23 cellular contexts compared by ENCODE assay signal in genomic region chr1:203610061-203610460, GRCh38. TPM values are rescaled to one million over a fixed set of nuclear protein-coding genes. Genes with fewer than 3 reads are reported as not detected.
DNase-seq lines count a peak whose midpoint lies in the region; ATAC-seq and TF ChIP-seq lines count a peak whose summit lies in the region.
"Had no signal": no experiment of that assay in that cellular context is flagged by ENCODE, and none has a peak within 500 bp of the region (broad histone marks: within the 10 kb centered on the region; RNA-seq: fewer than 3 reads in every experiment).

No MANE protein-coding gene starts in this region.

- H3K27me3 ChIP-seq in CD8-positive, alpha-beta memory T cell (ENCODE audit: insufficient read depth, low read length, poor library complexity, severe bottlenecking), result no peaks in the 10 kb centered on the region
- no peaks in the 10 kb centered on the region for H3K27me3 ChIP-seq in right atrium auricular region
- H3K27me3 ChIP-seq: uterus had no signal

- H3K9me3 Mint-ChIP-seq in CD8-positive, alpha-beta memory T cell, result no peaks in the 10 kb centered on the region
- H3K9me3 Mint-ChIP-seq in T-cell (no peaks in the 10 kb centered on the region), mesothelial cell of epicardium (no peaks in the 10 kb centered on the region)
- H3K9me3 Mint-ChIP-seq: central memory CD8-positive, alpha-beta T cell; memory B cell; nephron progenitor cell had no signal

- H3K4me3 ChIP-seq in CD8-positive, alpha-beta memory T cell (ENCODE audit: low read length), result no peak overlapping the region
- no peak overlapping the region for H3K4me3 ChIP-seq in right atrium auricular region
- H3K4me3 ChIP-seq: prostate gland, uterus had no signal

- DNase-seq in NCI-H146 (lab: John Stamatoyannopoulos, UW) (peak; percentile 23), NCI-H146 treated with DMSO at 0.1 percent for 48 hours (lab: John Stamatoyannopoulos, UW; ENCODE audit: unreplicated experiment) (no peak), T-cell (no peak), mesothelial cell of epicardium (ENCODE audit: low spot score in 2 of 2, unreplicated experiment in 2 of 2) (peak in 1 of 2 experiments; percentile 45), right atrium auricular region (ENCODE audit: low spot score) (no peak), retina (no peak), GM13977 (ENCODE audit: low spot score) (no peak)
- no peak for DNase-seq in CD8-positive, alpha-beta memory T cell
- DNase-seq: activated naive CD4-positive, alpha-beta T cell; aorta; C1 segment of cervical spinal cord; effector CD4-positive, alpha-beta T cell; NCI-H187; NCI-H524 treated with DMSO at 0.1 percent for 48 hours; nephron progenitor cell; SHP77; stimulated activated CD4-positive, alpha-beta T cell treated with anti-CD3 and anti-CD28 coated beads, Interleukin-4, amount 100 ng/mL, for 24 hours; T-helper 17 cell; uterus had no signal

- CTCF ChIA-PET in CD8-positive, alpha-beta memory T cell (lab: Charles Lee), result interaction anchor here (0.9 to 1.7 kb wide), 5 partner anchors 15 to 70 kb away, joined by 3 to 4 read pairs (median 3); partner anchors contain the start of gene ATP2B4
- CTCF ChIA-PET in T-cell (lab: Charles Lee), result no interaction called here

- no peak for TF ChIP-seq CTCF in mesothelial cell of epicardium (IDR thresholded peaks at IDR 0.05; ENCODE audit: unreplicated experiment)
- TF ChIP-seq CTCF in right atrium auricular region (IDR thresholded peaks at IDR 0.05), result no peak
- no peak for TF ChIP-seq CTCF in GM13977 (IDR thresholded peaks at IDR 0.05; ENCODE audit: extremely low read depth, insufficient read depth, missing control alignments)

- no peak overlapping the region for H3K27ac ChIP-seq in CD8-positive, alpha-beta memory T cell (ENCODE audit: low read depth, low read length)
- H3K27ac ChIP-seq in right atrium auricular region, result no peak overlapping the region
- H3K27ac ChIP-seq: prostate gland had no signal

- no peaks in the 10 kb centered on the region for H3K9me3 ChIP-seq in CD8-positive, alpha-beta memory T cell (ENCODE audit: low read length)
- no peaks in the 10 kb centered on the region for H3K9me3 ChIP-seq in right atrium auricular region
- H3K9me3 ChIP-seq: prostate gland, uterus had no signal

- in situ Hi-C loops in GM13977 (cut with MboI; ENCODE audit: low pct_unique_long_range_greater_than_20kb, low sequenced_read_pairs, unreplicated experiment), result no loop called here

- H3K4me3 Mint-ChIP-seq in CD8-positive, alpha-beta memory T cell, result no peak overlapping the region
- no peak overlapping the region for H3K4me3 Mint-ChIP-seq in T-cell
- no peak overlapping the region for H3K4me3 Mint-ChIP-seq in mesothelial cell of epicardium
- H3K4me3 Mint-ChIP-seq: central memory CD8-positive, alpha-beta T cell; memory B cell; nephron progenitor cell; T-helper 17 cell had no signal

- H3K36me3 ChIP-seq in CD8-positive, alpha-beta memory T cell (ENCODE audit: insufficient read depth, low read length), result no peaks in the 10 kb centered on the region
- no peaks in the 10 kb centered on the region for H3K36me3 ChIP-seq in right atrium auricular region
- H3K36me3 ChIP-seq: prostate gland, uterus had no signal

- peaks cover 49 to 73% (median 72%) of the 10 kb centered on the region in 3 donors for H3K4me1 Mint-ChIP-seq in CD8-positive, alpha-beta memory T cell
- H3K4me1 Mint-ChIP-seq in T-cell, result peaks cover 55 to 71% (median 67%) of the 10 kb centered on the region in 3 donors
- H3K4me1 Mint-ChIP-seq in mesothelial cell of epicardium, result peaks cover 21% of the 10 kb centered on the region

- POLR2A ChIA-PET in CD8-positive, alpha-beta memory T cell (lab: Charles Lee), result no interaction called here
- POLR2A ChIA-PET in T-cell (lab: Charles Lee), result no interaction called here

- no peaks in the 10 kb centered on the region for H3K36me3 Mint-ChIP-seq in CD8-positive, alpha-beta memory T cell
- H3K36me3 Mint-ChIP-seq in T-cell, result no peaks in the 10 kb centered on the region
- H3K36me3 Mint-ChIP-seq in mesothelial cell of epicardium, result no peaks in the 10 kb centered on the region
- H3K36me3 Mint-ChIP-seq: memory B cell had no signal

- H3K27me3 Mint-ChIP-seq in CD8-positive, alpha-beta memory T cell, result peaks cover 0 to 1% of the 10 kb centered on the region in 2 donors
- no peaks in the 10 kb centered on the region for H3K27me3 Mint-ChIP-seq in T-cell
- no peaks in the 10 kb centered on the region for H3K27me3 Mint-ChIP-seq in mesothelial cell of epicardium (ENCODE audit: low read depth)
- H3K27me3 Mint-ChIP-seq: central memory CD8-positive, alpha-beta T cell; memory B cell; T-helper 17 cell had no signal

- peaks cover 51% of the 10 kb centered on the region for H3K4me1 ChIP-seq in CD8-positive, alpha-beta memory T cell (ENCODE audit: insufficient read depth, low read length)
- peaks cover 0 to 19% of the 10 kb centered on the region in 2 donors for H3K4me1 ChIP-seq in right atrium auricular region
- H3K4me1 ChIP-seq: prostate gland had no signal

- ATAC-seq in T-cell (replicated peaks in 1 of 4), result no peak
- ATAC-seq: esophagus mucosa, T-helper 17 cell had no signal

- H3K27ac Mint-ChIP-seq in CD8-positive, alpha-beta memory T cell, result peak overlapping the region in 5 of 8 donors; percentile 36 to 92 (median 79)
- H3K27ac Mint-ChIP-seq in T-cell, result peak overlapping the region; percentile 80 to 100
- H3K27ac Mint-ChIP-seq in mesothelial cell of epicardium, result peak overlapping the region; percentile 78
- H3K27ac Mint-ChIP-seq: memory B cell, nephron progenitor cell had no signal

RNA-seq across cellular contexts. Expression of gene ATP2B4, which starts 16.6 kb away (rescaled TPM):
- 10 to 100 TPM; 26.8 to 28.9 TPM for total RNA-seq in CD8-positive, alpha-beta memory T cell
- 37.7 TPM for polyA plus RNA-seq in CD8-positive, alpha-beta memory T cell
- total RNA-seq in T-cell (10 to 100 TPM; 45.5 to 93.1 (median 84.9) TPM), mesothelial cell of epicardium (234 to 238 TPM (median 237 TPM) in 3 replicates), right atrium auricular region (100 to 1,000 TPM in 1 of 2 donors, 10 to 100 TPM in 1; 86.1 to 171 TPM)
